In the genomic region with DNA sequence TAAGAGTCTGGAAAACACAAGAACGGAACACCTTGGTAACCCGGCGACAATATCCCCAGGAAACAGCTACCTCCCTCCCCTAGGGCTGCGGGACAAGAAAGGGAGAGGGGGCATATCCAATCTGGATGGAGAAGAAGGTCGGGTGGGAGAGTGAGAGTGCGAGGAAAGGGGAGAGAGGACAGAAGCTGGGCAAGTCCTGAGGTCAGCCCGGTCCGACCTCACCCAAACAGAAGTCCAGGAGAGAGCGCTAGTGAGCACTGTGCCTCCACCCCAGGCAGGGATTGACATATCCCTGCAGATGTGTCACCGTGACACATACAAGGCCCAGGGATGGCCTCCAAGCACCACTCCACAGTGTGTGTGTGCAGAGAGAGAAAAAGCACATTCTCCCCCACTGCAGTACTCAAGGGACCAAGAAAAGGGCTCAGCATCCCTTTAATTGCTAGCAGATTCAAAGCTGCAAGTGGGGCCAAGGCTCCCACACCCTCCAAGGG, we compare ENCODE assay signal across 8 cellular contexts. TPM values are rescaled to one million over a fixed set of nuclear protein-coding genes. Genes with fewer than 3 reads are reported as not detected.
DNase-seq lines count a peak whose midpoint lies in the region; ATAC-seq and TF ChIP-seq lines count a peak whose summit lies in the region.

No MANE protein-coding gene starts in this region.

- peaks cover 6 to 67% (median 53%) of the 10 kb centered on the region in 4 donors for H3K4me1 ChIP-seq in tibial artery

- DNase-seq in NK-92 treated with Interleukin-12 subunit alpha and Interleukin-12 subunit beta, amount 100 ng/mL, for 24 hours (lab: John Stamatoyannopoulos, UW): peak; percentile 4
- DNase-seq in NK-92 (lab: John Stamatoyannopoulos, UW; ENCODE audit: unreplicated experiment) (no peak), M059J (ENCODE audit: low read depth) (peak; percentile 81), WERI-Rb-1 (peak; percentile 88), epithelial cell of prostate (ENCODE audit: low read depth, low spot score) (no peak), mucosa of gallbladder (ENCODE audit: low spot score) (peak; percentile 65), tibial artery (peak; percentile 80 to 91)

- no peak overlapping the region for H3K4me3 ChIP-seq in WERI-Rb-1 (ENCODE audit: low read depth, low read length)
- peak overlapping the region; percentile 96 to 97 for H3K4me3 ChIP-seq in tibial artery

- intact Hi-C loops in tibial artery (cut with DNase I; ENCODE audit: low total_unique reads): loop anchor here (5.0 to 10.0 kb wide), 2 partner anchors 99 to 387 kb away; partner anchors contain the start of genes ECI2 and FAM50B

- H3K36me3 ChIP-seq in WERI-Rb-1: no peaks in the 10 kb centered on the region; the same call in 1 of the 2 replicates
- peaks cover 0 to 20% (median 11%) of the 10 kb centered on the region in 3 donors for H3K36me3 ChIP-seq in tibial artery

- H3K9me3 ChIP-seq in WERI-Rb-1 (ENCODE audit: severe bottlenecking) (no peaks in the 10 kb centered on the region), tibial artery (no peaks in the 10 kb centered on the region)

- TF ChIP-seq CTCF in WERI-Rb-1 (IDR thresholded peaks at IDR 0.05; ENCODE audit: low read depth, low read length) (peak; percentile 99), tibial artery (IDR thresholded peaks at IDR 0.05) (peak; percentile 69 to 71)

- no peak overlapping the region for H3K27ac ChIP-seq in WERI-Rb-1
- peak overlapping the region; percentile 97 for H3K27ac ChIP-seq in epithelial cell of prostate
- H3K27ac ChIP-seq in tibial artery: peak overlapping the region; percentile 99

- peaks cover 6% of the 10 kb centered on the region for H3K27me3 ChIP-seq in WERI-Rb-1 (ENCODE audit: insufficient read depth, low read depth, severe bottlenecking)
- H3K27me3 ChIP-seq in tibial artery: no peaks in the 10 kb centered on the region

- ATAC-seq in HG02623 (IDR thresholded peaks at IDR 0.05; ENCODE audit: unreplicated experiment): no peak

RNA-seq across cellular contexts. Expression of gene PXDC1, which starts 3.3 kb away (rescaled TPM):
- 75.3 and 89.8 TPM in 2 replicates for total RNA-seq in M059J (2014; rRNA removed; shearing (Covaris generic))
- total RNA-seq in mucosa of gallbladder: 48.4 TPM

Comparison
In these comparisons a context has a peak if more than half of its experiments do, and no peak if none do; other contexts are left out.
1. DNase-seq: peak in NK-92 treated with Interleukin-12 subunit alpha and Interleukin-12 subunit beta, amount 100 ng/mL, for 24 hours (single experiment), M059J (single experiment), WERI-Rb-1 (single experiment), mucosa of gallbladder (single experiment) and tibial artery (2 of 2); none in NK-92 (single experiment) and epithelial cell of prostate (single experiment).